Comparison of ENCODE assay signal across 25 cellular contexts in genomic region chr6:144969873-144970272, GRCh38.
A peak's percentile ranks its signal among the peaks of the same experiment; 100 is the strongest.
DNase-seq lines count a peak whose midpoint lies in the region; ATAC-seq, FAIRE-seq and TF ChIP-seq lines count a peak whose summit lies in the region.
"Had no signal": no experiment of that assay in that cellular context is flagged by ENCODE, and none has a peak within 500 bp of the region (broad histone marks: within the 10 kb centered on the region; RNA-seq: fewer than 3 reads in every experiment).

No MANE protein-coding gene starts in this region.

- CTCF ChIA-PET in HCT116 (lab: Charles Lee) (no interaction called here), WTC11 (lab: Charles Lee) (no interaction called here)

- no peaks in the 10 kb centered on the region for H3K36me3 ChIP-seq in HCT116 (ENCODE audit: control insufficient read depth in 1 of 2, insufficient read depth in 2 of 2, low read length in 2 of 2)
- H3K36me3 ChIP-seq in astrocyte (ENCODE audit: insufficient read depth, low read length) = no peaks in the 10 kb centered on the region
- no peaks in the 10 kb centered on the region for H3K36me3 ChIP-seq in neural cell (ENCODE audit: insufficient read depth, low read length)
- H3K36me3 ChIP-seq: BE2C; BLaER1 treated with 17β-estradiol and CSF1 and Interleukin-3, amounts not matched to agents 10 nM and 100 nM had no signal

- RAD21 ChIA-PET in HCT116 (lab: Charles Lee; ENCODE audit: low non-redundant PET in 1 of 2, low total read pairs in 2 of 2, uncharacterized antibody in 2 of 2, unreplicated experiment in 2 of 2) = no interaction called here

- H3K4me1 ChIP-seq in HCT116 (ENCODE audit: control insufficient read depth in 1 of 2, insufficient read depth in 2 of 2, low read length in 2 of 2) = peaks cover 0 to 3% of the 10 kb centered on the region in 2 experiments; a peak in 1 of 4 replicates
- no peaks in the 10 kb centered on the region for H3K4me1 ChIP-seq in astrocyte (ENCODE audit: insufficient read depth, low read length)
- H3K4me1 ChIP-seq: A549, BE2C had no signal

- no peaks in the 10 kb centered on the region for H3F3A ChIP-seq in neural cell (ENCODE audit: insufficient read depth, low read length, poor library complexity, severe bottlenecking)

- H3K4me3 Mint-ChIP-seq in astrocyte (ENCODE audit: unreplicated experiment) (no peak overlapping the region), WTC11 (no peak overlapping the region)
- H3K4me3 Mint-ChIP-seq: CD14-positive monocyte; CD4-positive, alpha-beta T cell; CD8-positive, alpha-beta memory T cell; GM23338; H9; HFFc6 had no signal

- H3K4me1 Mint-ChIP-seq in astrocyte (ENCODE audit: low read depth, unreplicated experiment) (no peaks in the 10 kb centered on the region), WTC11 (peaks cover 3% of the 10 kb centered on the region; the same call in 1 of the 2 replicates)
- H3K4me1 Mint-ChIP-seq: CD14-positive monocyte had no signal

- H3K9me3 Mint-ChIP-seq in astrocyte (ENCODE audit: unreplicated experiment) (peaks cover 5% of the 10 kb centered on the region), WTC11 (peaks cover 18% of the 10 kb centered on the region)
- H3K9me3 Mint-ChIP-seq: CD4-positive, alpha-beta T cell; GM23338; HFFc6 had no signal

- intact Hi-C loops in HCT116 (cut with micrococcal nuclease) = no loop called here
- intact Hi-C loops in posterior cingulate gyrus (cut with DNase I) = no loop called here

- no peaks in the 10 kb centered on the region for H3K9me3 ChIP-seq in HCT116 (ENCODE audit: control insufficient read depth in 1 of 2, insufficient read depth in 1 of 2, low read depth in 1 of 2, low read length in 2 of 2)
- H3K9me3 ChIP-seq in astrocyte (ENCODE audit: insufficient read depth, low read depth, low read length) = no peaks in the 10 kb centered on the region
- H3K9me3 ChIP-seq in neural cell (ENCODE audit: low read length) = no peaks in the 10 kb centered on the region
- H3K9me3 ChIP-seq: A549; BE2C; BLaER1 treated with 17β-estradiol and CSF1 and Interleukin-3, amounts not matched to agents 10 nM and 100 nM had no signal

- no peak for FAIRE-seq in astrocyte (lab: Jason Lieb, UNC)
- FAIRE-seq: A549, D721Med, GM12878 had no signal

- no peak overlapping the region for H3K9ac ChIP-seq in HCT116 (ENCODE audit: low read length)
- no peak overlapping the region for H3K9ac ChIP-seq in astrocyte (ENCODE audit: low read length)
- no peak overlapping the region for H3K9ac ChIP-seq in neural cell (ENCODE audit: low read length)
- H3K9ac ChIP-seq: BLaER1 treated with 17β-estradiol and CSF1 and Interleukin-3, amounts not matched to agents 10 nM and 100 nM had no signal

- H3K27ac ChIP-seq in HCT116 (ENCODE audit: low read depth, low read length) = no peak overlapping the region
- no peak overlapping the region for H3K27ac ChIP-seq in astrocyte (ENCODE audit: low read depth, low read length)
- peak overlapping the region; percentile 22 for H3K27ac ChIP-seq in neural cell (ENCODE audit: low read length)
- H3K27ac ChIP-seq: A549; BLaER1 treated with 17β-estradiol and CSF1 and Interleukin-3, amounts not matched to agents 10 nM and 100 nM had no signal

- TF ChIP-seq POLR2A in HCT116 (IDR thresholded peaks at IDR 0.05; ENCODE audit: borderline replicate concordance, extremely low read depth, insufficient read depth, insufficient read length) = no peak

- H3K27me3 Mint-ChIP-seq in astrocyte (ENCODE audit: low read depth, unreplicated experiment) (no peaks in the 10 kb centered on the region), WTC11 (ENCODE audit: low read depth) (no peaks in the 10 kb centered on the region; the same call in 1 of the 2 replicates)

- H3K4me2 ChIP-seq in HCT116 (ENCODE audit: low read length) (no peak overlapping the region), astrocyte (ENCODE audit: low read length) (peak overlapping the region; percentile 34), neural cell (ENCODE audit: low read length) (no peak overlapping the region)
- H3K4me2 ChIP-seq: A549; BLaER1 treated with 17β-estradiol and CSF1 and Interleukin-3, amounts not matched to agents 10 nM and 100 nM; GM23338 had no signal

- H3K9me2 ChIP-seq in HCT116 (ENCODE audit: insufficient read depth) (no peaks in the 10 kb centered on the region), neural cell (ENCODE audit: insufficient read depth, low read length) (no peaks in the 10 kb centered on the region)

- ATAC-seq in HCT116 = no peak
- ATAC-seq in WTC11 = no peak
- ATAC-seq: A549, GM12878, GM23338 had no signal

- TF ChIP-seq CTCF in HCT116 (IDR thresholded peaks at IDR 0.05 in 2 of 3, conservative IDR thresholded peaks at IDR 0.05 in 1 of 3; ENCODE audit: borderline replicate concordance in 1 of 3, insufficient read depth in 1 of 3, low read depth in 2 of 3, low read length in 2 of 3) = no peak
- TF ChIP-seq CTCF in astrocyte (IDR thresholded peaks at IDR 0.05; ENCODE audit: insufficient read depth, low read depth, low read length) = no peak
- TF ChIP-seq CTCF in neural cell (IDR thresholded peaks at IDR 0.05; ENCODE audit: poor library complexity, severe bottlenecking) = no peak
- TF ChIP-seq CTCF in WTC11 (IDR thresholded peaks at IDR 0.05) = no peak

- peak; percentile 56 for TF ChIP-seq EP300 in neural cell (conservative IDR thresholded peaks at IDR 0.05; ENCODE audit: poor library complexity, severe bottlenecking)

- BruUV-seq in HCT116 (replicated peaks; lab: Mats Ljungman, UMichigan) = no TSS peak

- H3K79me2 ChIP-seq in HCT116 (ENCODE audit: insufficient read depth, low read length) (no peaks in the 10 kb centered on the region), astrocyte (ENCODE audit: insufficient read depth, low read length) (no peaks in the 10 kb centered on the region), neural cell (replicated peaks; ENCODE audit: insufficient read depth, low read length) (no peaks in the 10 kb centered on the region)

- POLR2A ChIA-PET in HCT116 (lab: Charles Lee) = no interaction called here
- POLR2A ChIA-PET in WTC11 (lab: Charles Lee) = no interaction called here

- H4K20me1 ChIP-seq in HCT116 (ENCODE audit: insufficient read depth) = no peaks in the 10 kb centered on the region
- no peaks in the 10 kb centered on the region for H4K20me1 ChIP-seq in astrocyte (ENCODE audit: insufficient read depth, low read length)
- H4K20me1 ChIP-seq in neural cell (ENCODE audit: insufficient read depth) = no peaks in the 10 kb centered on the region
- H4K20me1 ChIP-seq: BLaER1 treated with 17β-estradiol and CSF1 and Interleukin-3, amounts not matched to agents 10 nM and 100 nM had no signal

- H3K27me3 ChIP-seq in HCT116 (ENCODE audit: insufficient read depth, low read length) (no peaks in the 10 kb centered on the region), astrocyte (ENCODE audit: insufficient read depth, low read length) (no peaks in the 10 kb centered on the region), neural cell (ENCODE audit: insufficient read depth, low read depth, low read length) (no peaks in the 10 kb centered on the region)
- H3K27me3 ChIP-seq: BE2C; BLaER1 treated with 17β-estradiol and CSF1 and Interleukin-3, amounts not matched to agents 10 nM and 100 nM had no signal

- TF ChIP-seq RAD21 in HCT116 (IDR thresholded peaks at IDR 0.05; ENCODE audit: low read depth) (no peak), neural cell (conservative IDR thresholded peaks at IDR 0.05) (no peak)

- H2AFZ ChIP-seq in HCT116 (ENCODE audit: low read depth, low read length, poor library complexity, severe bottlenecking) = peak overlapping the region; percentile 38
- no peak overlapping the region for H2AFZ ChIP-seq in astrocyte (ENCODE audit: low read depth, low read length)
- H2AFZ ChIP-seq in neural cell (ENCODE audit: low read depth, low read length) = no peak overlapping the region
- H2AFZ ChIP-seq: GM23338 had no signal

- H3K27ac Mint-ChIP-seq in astrocyte (ENCODE audit: unreplicated experiment) (no peak overlapping the region), WTC11 (no peak overlapping the region)
- H3K27ac Mint-ChIP-seq: CD14-positive monocyte; CD4-positive, alpha-beta T cell; CD8-positive, alpha-beta memory T cell; GM23338; H9; HFFc6 had no signal

- no peaks in the 10 kb centered on the region for H3K36me3 Mint-ChIP-seq in astrocyte (ENCODE audit: low read depth, unreplicated experiment)
- H3K36me3 Mint-ChIP-seq in WTC11 = peaks cover 13% of the 10 kb centered on the region
- H3K36me3 Mint-ChIP-seq: CD14-positive monocyte had no signal

- no peak for DNase-seq in HCT116 (ENCODE audit: low read depth, low spot score)
- DNase-seq in astrocyte (ENCODE audit: low read depth) = no peak
- peak; percentile 8 for DNase-seq in pons (ENCODE audit: low spot score)
- no peak for DNase-seq in WTC11 (ENCODE audit: low spot score)
- DNase-seq in posterior cingulate gyrus = no peak
- DNase-seq in NCI-H1417 (lab: John Stamatoyannopoulos, UW) = no peak
- DNase-seq: 8988T; ACHN; AML-193; BE2C; CD4-positive, alpha-beta T cell; CD8-positive, alpha-beta memory T cell; DMS 273 treated with DMSO at 0.1 percent for 48 hours; DMS79; EL; GDM1; H9; HFFc6 had no signal

- no peak overlapping the region for H3K4me3 ChIP-seq in HCT116 (replicated peaks in 1 of 2; ENCODE audit: low read depth in 1 of 2, low read length in 2 of 2)
- no peak overlapping the region for H3K4me3 ChIP-seq in astrocyte (ENCODE audit: insufficient read depth, low read depth, low read length)
- peak overlapping the region; percentile 38 for H3K4me3 ChIP-seq in neural cell (ENCODE audit: low read length)
- H3K4me3 ChIP-seq: A549; BLaER1 treated with 17β-estradiol and CSF1 and Interleukin-3, amounts not matched to agents 10 nM and 100 nM; GM12878; GM23338 had no signal

TF ChIP-seq in HCT116, 20 proteins besides CTCF, POLR2A, EP300 and RAD21:
- TF ChIP-seq SP1 (IDR thresholded peaks at IDR 0.05; ENCODE audit: low read depth) = no peak
- no peak for TF ChIP-seq CEBPB (IDR thresholded peaks at IDR 0.05; ENCODE audit: low read depth)

TF ChIP-seq in neural cell, 6 proteins besides CTCF, POLR2A, EP300 and RAD21:
- no peak for TF ChIP-seq POLR2AphosphoS5 (IDR thresholded peaks at IDR 0.05)

TF ChIP-seq in WTC11, 78 proteins besides CTCF, POLR2A, EP300 and RAD21 (continues in another document):
- TF ChIP-seq NFATC4 (CRISPR knock-in tag; IDR thresholded peaks at IDR 0.05) (no peak), JUN (CRISPR knock-in tag; IDR thresholded peaks at IDR 0.05) (no peak), NR1H2 (CRISPR knock-in tag; IDR thresholded peaks at IDR 0.05) (no peak)
